1 cellular context compared by ENCODE assay signal in genomic region chr20:64041040-64041780, GRCh38.
TF ChIP-seq lines count a peak whose summit lies in the region.

No MANE protein-coding gene starts in this region.

TF ChIP-seq in IMR-90, 13 proteins besides CTCF, POLR2A, EP300 and RAD21:
- peak; percentile 16; the same call in 1 of the 2 replicates for TF ChIP-seq CEBPB (IDR thresholded peaks at IDR 0.05; ENCODE audit: low read depth, low read length)
- no peak for TF ChIP-seq FOS (IDR thresholded peaks at IDR 0.05; ENCODE audit: low read depth, low read length)
- no peak for TF ChIP-seq MAZ (IDR thresholded peaks at IDR 0.05; ENCODE audit: borderline replicate concordance, low read depth, low read length)
TF ChIP-seq in IMR-90: peak in this region for 1.
